17 cellular contexts compared by ENCODE assay signal in the genomic region with DNA sequence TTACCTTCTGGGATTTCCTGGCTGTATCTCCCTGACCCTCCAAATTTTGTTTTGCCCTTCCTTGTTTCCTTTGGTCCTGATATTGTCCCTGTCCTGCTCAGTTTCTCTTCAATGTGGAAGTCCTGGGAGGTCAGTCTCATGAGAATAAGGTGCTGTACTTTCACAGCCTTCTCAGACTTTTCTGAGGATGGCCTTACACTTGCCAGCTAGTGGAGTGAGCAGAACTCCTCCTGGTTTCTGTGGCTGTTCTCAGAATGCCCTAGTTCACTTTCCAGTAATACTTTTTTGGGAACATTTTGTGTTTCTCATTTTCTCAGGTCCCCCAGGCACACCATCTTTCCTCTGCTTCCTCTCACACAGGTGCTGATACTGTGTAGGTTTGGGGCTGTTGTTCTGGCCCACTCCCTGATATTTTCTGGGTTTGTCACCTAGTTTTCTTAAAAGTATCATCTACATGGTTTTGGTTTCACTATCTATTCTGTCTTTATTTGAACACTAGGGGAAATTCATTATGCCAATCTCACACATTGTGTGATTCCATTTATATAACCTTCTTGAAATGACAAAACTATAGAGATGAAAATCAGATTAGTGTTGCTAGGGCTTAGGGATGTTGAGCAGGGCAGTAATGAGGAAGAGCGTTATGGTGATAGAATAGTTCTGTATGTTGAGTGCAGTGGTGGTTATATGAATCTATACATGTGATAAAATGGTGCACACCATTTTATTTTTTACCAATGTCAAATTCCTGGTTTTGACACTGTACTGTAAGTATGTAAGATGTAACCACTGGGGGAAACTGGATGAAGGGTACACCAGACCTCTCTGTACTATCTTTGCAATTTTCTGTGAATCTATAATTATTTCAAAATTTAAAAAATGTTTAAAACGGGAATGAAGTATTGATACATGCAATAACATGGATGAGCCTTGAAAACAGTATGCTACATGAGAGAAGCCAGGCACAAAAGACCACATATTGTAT. TPM values are rescaled to one million over a fixed set of nuclear protein-coding genes. Genes with fewer than 3 reads are reported as not detected.
DNase-seq lines count a peak whose midpoint lies in the region; ATAC-seq and TF ChIP-seq lines count a peak whose summit lies in the region.
"Had no signal": no experiment of that assay in that cellular context is flagged by ENCODE, and none has a peak within 500 bp of the region (broad histone marks: within the 10 kb centered on the region; RNA-seq: fewer than 3 reads in every experiment).

No MANE protein-coding gene starts in this region.

- H3K9me3 ChIP-seq in WERI-Rb-1 (ENCODE audit: severe bottlenecking) = peaks cover 10% of the 10 kb centered on the region
- H3K9me3 ChIP-seq: gastrocnemius medialis, lower lobe of right lung had no signal

- peaks cover 22% of the 10 kb centered on the region for H3K4me1 Mint-ChIP-seq in activated T-cell treated with anti-CD3 and anti-CD28 coated beads, Interleukin-2, amount 50 U/mL, for 72 hours (ENCODE audit: low read depth)
- H3K4me1 Mint-ChIP-seq in activated naive CD8-positive, alpha-beta T cell (ENCODE audit: low read depth) = peaks cover 10% of the 10 kb centered on the region
- H3K4me1 Mint-ChIP-seq in stimulated activated naive CD8-positive, alpha-beta T cell treated with anti-CD3 and anti-CD28 coated beads, Interleukin-15, Interleukin-2, amounts not matched to agents 100 ng/mL and 50 ng/mL, for 24 hours (ENCODE audit: low read depth) = peaks cover 32% of the 10 kb centered on the region
- H3K4me1 Mint-ChIP-seq: nephron had no signal

- peaks cover 1 to 4% of the 10 kb centered on the region in 2 donors for H3K9me3 Mint-ChIP-seq in activated T-cell treated with anti-CD3 and anti-CD28 coated beads, Interleukin-2, amount 50 U/mL, for 72 hours
- H3K9me3 Mint-ChIP-seq in activated naive CD8-positive, alpha-beta T cell (ENCODE audit: low read depth) = no peaks in the 10 kb centered on the region
- no peaks in the 10 kb centered on the region for H3K9me3 Mint-ChIP-seq in stimulated activated naive CD8-positive, alpha-beta T cell treated with anti-CD3 and anti-CD28 coated beads, Interleukin-15, Interleukin-2, amounts not matched to agents 100 ng/mL and 50 ng/mL, for 24 hours

- ATAC-seq in activated T-cell treated with anti-CD3 and anti-CD28 coated beads, Interleukin-2, amount 50 U/mL, for 72 hours (replicated peaks in 1 of 2) = peak; percentile 62 to 87
- ATAC-seq in HG02852 (IDR thresholded peaks at IDR 0.05; ENCODE audit: unreplicated experiment) = peak; percentile 50
- ATAC-seq: gastrocnemius medialis, lower lobe of right lung had no signal

- WGBS in lower leg skin, 2 donors = 93 to 99% methylated on average over 2 of the region's 2 CpGs

- H3K27ac ChIP-seq in WERI-Rb-1 = no peak overlapping the region
- H3K27ac ChIP-seq: gastrocnemius medialis, lower lobe of right lung had no signal

- no peak for TF ChIP-seq POLR2A in lower leg skin (IDR thresholded peaks at IDR 0.05)

- TF ChIP-seq CTCF in lower leg skin (IDR thresholded peaks at IDR 0.05) (no peak), WERI-Rb-1 (IDR thresholded peaks at IDR 0.05; ENCODE audit: low read depth, low read length) (no peak)

- no peaks in the 10 kb centered on the region for H3K27me3 Mint-ChIP-seq in activated T-cell treated with anti-CD3 and anti-CD28 coated beads, Interleukin-2, amount 50 U/mL, for 72 hours (ENCODE audit: low read depth)
- H3K27me3 Mint-ChIP-seq in activated naive CD8-positive, alpha-beta T cell = no peaks in the 10 kb centered on the region
- H3K27me3 Mint-ChIP-seq in stimulated activated naive CD8-positive, alpha-beta T cell treated with anti-CD3 and anti-CD28 coated beads, Interleukin-15, Interleukin-2, amounts not matched to agents 100 ng/mL and 50 ng/mL, for 24 hours = no peaks in the 10 kb centered on the region

- H3K27me3 ChIP-seq in WERI-Rb-1 (ENCODE audit: insufficient read depth, low read depth, severe bottlenecking) = no peaks in the 10 kb centered on the region
- H3K27me3 ChIP-seq: gastrocnemius medialis had no signal

- DNase-seq in activated T-cell treated with anti-CD3 and anti-CD28 coated beads, Interleukin-2, amount 50 U/mL, for 72 hours = no peak
- DNase-seq in activated T-cell treated with anti-CD3 and anti-CD28 coated beads, Interleukin-2, amount 50 U/mL, for 48 hours = no peak
- DNase-seq in NCI-H187 (lab: John Stamatoyannopoulos, UW) = no peak
- DNase-seq in lower leg skin (ENCODE audit: low spot score in 2 of 2) = no peak
- no peak for DNase-seq in WERI-Rb-1
- DNase-seq: activated CD8-positive, alpha-beta memory T cell treated with anti-CD3 and anti-CD28 coated beads for 24 hours; Calu3; gastrocnemius medialis; GDM1; IMR-90; lower lobe of right lung; NCI-H1048; retina had no signal

- no peaks in the 10 kb centered on the region for H3K36me3 ChIP-seq in WERI-Rb-1
- H3K36me3 ChIP-seq: gastrocnemius medialis, lower lobe of right lung had no signal

- no peak overlapping the region for H3K4me3 ChIP-seq in lower leg skin (ENCODE audit: low read depth, poor library complexity, severe bottlenecking)
- no peak overlapping the region for H3K4me3 ChIP-seq in WERI-Rb-1 (ENCODE audit: low read depth, low read length)
- H3K4me3 ChIP-seq: gastrocnemius medialis, lower lobe of right lung had no signal

- H3K36me3 Mint-ChIP-seq in activated T-cell treated with anti-CD3 and anti-CD28 coated beads, Interleukin-2, amount 50 U/mL, for 72 hours (ENCODE audit: insufficient read depth in 2 of 2) = peaks cover 4 to 11% of the 10 kb centered on the region in 2 donors
- peaks cover 21% of the 10 kb centered on the region for H3K36me3 Mint-ChIP-seq in activated naive CD8-positive, alpha-beta T cell
- H3K36me3 Mint-ChIP-seq in stimulated activated naive CD8-positive, alpha-beta T cell treated with anti-CD3 and anti-CD28 coated beads, Interleukin-15, Interleukin-2, amounts not matched to agents 100 ng/mL and 50 ng/mL, for 24 hours (ENCODE audit: low read depth) = peaks cover 3% of the 10 kb centered on the region

- peak overlapping the region; percentile 77 for H3K27ac Mint-ChIP-seq in activated T-cell treated with anti-CD3 and anti-CD28 coated beads, Interleukin-2, amount 50 U/mL, for 72 hours
- H3K27ac Mint-ChIP-seq in activated naive CD8-positive, alpha-beta T cell = peak overlapping the region; percentile 58
- peak overlapping the region; percentile 66 for H3K27ac Mint-ChIP-seq in stimulated activated naive CD8-positive, alpha-beta T cell treated with anti-CD3 and anti-CD28 coated beads, Interleukin-15, Interleukin-2, amounts not matched to agents 100 ng/mL and 50 ng/mL, for 24 hours
- H3K27ac Mint-ChIP-seq: nephron had no signal

- intact Hi-C loops in lower leg skin (cut with DNase I; ENCODE audit: low total_unique reads) = no loop called here

- peak overlapping the region; percentile 20 to 56 for H3K4me3 Mint-ChIP-seq in activated T-cell treated with anti-CD3 and anti-CD28 coated beads, Interleukin-2, amount 50 U/mL, for 72 hours
- H3K4me3 Mint-ChIP-seq in activated naive CD8-positive, alpha-beta T cell = no peak overlapping the region
- no peak overlapping the region for H3K4me3 Mint-ChIP-seq in stimulated activated naive CD8-positive, alpha-beta T cell treated with anti-CD3 and anti-CD28 coated beads, Interleukin-15, Interleukin-2, amounts not matched to agents 100 ng/mL and 50 ng/mL, for 24 hours
- H3K4me3 Mint-ChIP-seq: nephron had no signal

RNA-seq across cellular contexts. Expression of a gene that starts 27.2 kb away (rescaled TPM):
- 10 to 100 TPM; 24.4 to 26.8 TPM for total RNA-seq in activated T-cell treated with anti-CD3 and anti-CD28 coated beads, Interleukin-2, amount 50 U/mL, for 72 hours
- 10 to 100 TPM; 13.2 to 21.9 (median 17.6) TPM for total RNA-seq in lower leg skin

RNA-seq across cellular contexts. Expression of a gene that starts 39.0 kb away (rescaled TPM):
- total RNA-seq in activated T-cell treated with anti-CD3 and anti-CD28 coated beads, Interleukin-2, amount 50 U/mL, for 72 hours = 10 to 100 TPM; 50.7 to 68.2 TPM
- total RNA-seq in lower leg skin = 100 to 1,000 TPM in 3 of 4 donors, 10 to 100 TPM in 1; 94.4 to 125 (median 116) TPM

Comparison
In these comparisons a context has a peak if more than half of its experiments do, and no peak if none do; other contexts are left out.
1. H3K4me3 Mint-ChIP-seq: peak in activated T-cell treated with anti-CD3 and anti-CD28 coated beads, Interleukin-2, amount 50 U/mL, for 72 hours (2 of 2); none in activated naive CD8-positive, alpha-beta T cell (single experiment) and stimulated activated naive CD8-positive, alpha-beta T cell treated with anti-CD3 and anti-CD28 coated beads, Interleukin-15, Interleukin-2, amounts not matched to agents 100 ng/mL and 50 ng/mL, for 24 hours (single experiment).
2. Peak in every context shown above with its lines, with median percentiles within 50 percentile points of each other: H3K27ac Mint-ChIP-seq.